ENCODE assay signal across 9 cellular contexts in the genomic region with DNA sequence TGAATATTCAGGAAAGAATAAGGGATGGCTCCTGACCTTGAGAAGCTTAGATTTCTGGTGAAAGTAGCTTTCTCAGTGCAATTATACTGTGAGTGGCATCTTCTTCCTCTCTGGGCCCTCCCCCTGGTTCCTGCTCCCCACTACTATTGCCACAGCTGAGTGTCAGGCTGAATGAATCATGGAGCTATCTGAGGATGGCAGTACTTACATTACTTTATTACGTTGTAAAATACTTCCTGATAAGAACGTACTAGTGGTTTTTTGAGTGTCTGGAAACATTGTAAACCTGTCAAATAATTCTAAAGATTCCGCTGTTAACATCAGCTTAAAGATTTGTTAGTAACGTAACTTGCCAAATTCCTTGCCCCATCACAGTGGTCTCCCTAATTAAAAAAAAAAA. TPM values are rescaled to one million over a fixed set of nuclear protein-coding genes. Genes with fewer than 3 reads are reported as not detected.
DNase-seq lines count a peak whose midpoint lies in the region; ATAC-seq, FAIRE-seq and TF ChIP-seq lines count a peak whose summit lies in the region.
"Had no signal": no experiment of that assay in that cellular context is flagged by ENCODE, and none has a peak within 500 bp of the region (broad histone marks: within the 10 kb centered on the region; RNA-seq: fewer than 3 reads in every experiment).

No MANE protein-coding gene starts in this region.

- TF ChIP-seq CTCF in endothelial cell of umbilical vein (IDR thresholded peaks at IDR 0.05; ENCODE audit: extremely low read depth in 1 of 2, insufficient read depth in 1 of 2, low read depth in 1 of 2, low read length in 2 of 2) = no peak
- no peak for TF ChIP-seq CTCF in GM20000 (IDR thresholded peaks at IDR 0.05; ENCODE audit: extremely low read depth, missing control alignments)

- no peaks in the 10 kb centered on the region for H3K36me3 ChIP-seq in endothelial cell of umbilical vein (ENCODE audit: control insufficient read depth in 2 of 2, extremely low read depth in 1 of 2, insufficient read depth in 2 of 2, low read length in 2 of 2)

- H3K9me1 ChIP-seq in endothelial cell of umbilical vein (replicated peaks; ENCODE audit: control insufficient read depth, extremely low read depth, insufficient read depth, low read length) = no peaks in the 10 kb centered on the region

- no peak for ATAC-seq in GM21360 (IDR thresholded peaks at IDR 0.05; ENCODE audit: unreplicated experiment)

- H3K9ac ChIP-seq in endothelial cell of umbilical vein (replicated peaks; ENCODE audit: extremely low read depth, insufficient read depth, low read length) = peak overlapping the region; percentile 29

- dilution Hi-C loops in endothelial cell of umbilical vein (cut with MboI; ENCODE audit: extremely low pct_ligation_motif_present, low sequenced_read_pairs) = no loop called here

- no peak overlapping the region for H3K4me3 ChIP-seq in endothelial cell of umbilical vein (replicated peaks in 1 of 3; ENCODE audit: insufficient read depth in 1 of 3, low read depth in 1 of 3, low read length in 3 of 3)
- H3K4me3 ChIP-seq: lung had no signal

- intact Hi-C loops in endothelial cell of umbilical vein (cut with micrococcal nuclease) = loop anchor here (1.0 kb wide), 3 partner anchors 12 to 84 kb away; partner anchors contain the start of gene PRMT9

- peaks cover 29% of the 10 kb centered on the region for H3K79me2 ChIP-seq in endothelial cell of umbilical vein (ENCODE audit: control insufficient read depth, insufficient read depth, low read length)

- no peaks in the 10 kb centered on the region for H3K27me3 ChIP-seq in endothelial cell of umbilical vein (ENCODE audit: control insufficient read depth in 2 of 2, insufficient read depth in 2 of 2, low read length in 2 of 2)

- H3K27ac ChIP-seq in endothelial cell of umbilical vein (ENCODE audit: insufficient read depth, low read depth, low read length) = peak overlapping the region; percentile 62

- peak; percentile 75 for FAIRE-seq in endothelial cell of umbilical vein (lab: Jason Lieb, UNC)

- no peak overlapping the region for H2AFZ ChIP-seq in endothelial cell of umbilical vein (ENCODE audit: low read depth, low read length)

- POLR2A ChIA-PET in endothelial cell of umbilical vein (lab: Charles Lee) = interaction anchor here (0.9 kb wide), 1 partner anchor 63 kb away, joined by 3 read pairs; no protein-coding TSS in a partner anchor

- BruUV-seq in endothelial cell of umbilical vein (replicated peaks; lab: Mats Ljungman, UMichigan) = no TSS peak

- H3K4me1 ChIP-seq in endothelial cell of umbilical vein (ENCODE audit: control insufficient read depth, extremely low read depth, insufficient read depth, low read length) = peaks cover 51% of the 10 kb centered on the region

- no peaks in the 10 kb centered on the region for H4K20me1 ChIP-seq in endothelial cell of umbilical vein (replicated peaks; ENCODE audit: control insufficient read depth, extremely low read depth, insufficient read depth, low read length)

- peak overlapping the region; percentile 52 for H3K4me2 ChIP-seq in endothelial cell of umbilical vein (ENCODE audit: insufficient read depth, low read length)

- no peak for TF ChIP-seq POLR2A in endothelial cell of umbilical vein (IDR thresholded peaks at IDR 0.05; ENCODE audit: low read depth, low read length)

- H3K9me3 ChIP-seq in endothelial cell of umbilical vein (replicated peaks; ENCODE audit: control insufficient read depth, insufficient read depth, low read length) = no peaks in the 10 kb centered on the region

- peak; percentile 23 for DNase-seq in H4 (ENCODE audit: low spot score)
- peak; percentile 83 to 96 for DNase-seq in NOMO-1 (lab: John Stamatoyannopoulos, UW; ENCODE audit: unreplicated experiment in 2 of 2)
- peak; percentile 95 for DNase-seq in endothelial cell of umbilical vein (ENCODE audit: low read depth, low spot score)
- DNase-seq in pulmonary artery endothelial cell (ENCODE audit: low read depth, low spot score) = peak; percentile 59
- DNase-seq in GM20000 (ENCODE audit: low spot score) = no peak
- DNase-seq in COLO829 (ENCODE audit: low spot score) = no peak
- DNase-seq: NCI-H187 treated with DMSO at 0.1 percent for 48 hours had no signal

- CTCF ChIA-PET in endothelial cell of umbilical vein (lab: Charles Lee) = interaction anchor here (0.7 to 2.7 kb wide), 11 partner anchors 8 to 249 kb away, joined by 3 to 34 read pairs (median 4); partner anchors contain the start of gene ARHGAP10

TF ChIP-seq in endothelial cell of umbilical vein, 7 proteins besides CTCF, POLR2A, EP300 and RAD21:
- TF ChIP-seq POLR2AphosphoS5 (IDR thresholded peaks at IDR 0.05; ENCODE audit: insufficient read depth, low read depth, low read length) = peak; percentile 58
- peak; percentile 62 for TF ChIP-seq JUN (IDR thresholded peaks at IDR 0.05; ENCODE audit: borderline replicate concordance, insufficient read depth, insufficient read length, low read depth)
- TF ChIP-seq, protein P1, sequence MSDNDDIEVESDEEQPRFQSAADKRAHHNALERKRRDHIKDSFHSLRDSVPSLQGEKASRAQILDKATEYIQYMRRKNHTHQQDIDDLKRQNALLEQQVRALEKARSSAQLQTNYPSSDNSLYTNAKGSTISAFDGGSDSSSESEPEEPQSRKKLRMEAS (IDR thresholded peaks at IDR 0.05; ENCODE audit: insufficient read depth, insufficient read length) = no peak
- TF ChIP-seq GATA2 (IDR thresholded peaks at IDR 0.05; ENCODE audit: insufficient read depth, insufficient read length, low read depth, low read length) = peak; percentile 61
- peak; percentile 71 for TF ChIP-seq FOS (IDR thresholded peaks at IDR 0.05; ENCODE audit: borderline replicate concordance, insufficient read depth, low read length)
TF ChIP-seq in endothelial cell of umbilical vein: peak in this region for 4.

RNA-seq across cellular contexts. Expression of gene ARHGAP10, which starts 36.2 kb away (rescaled TPM):
- 9.5 and 10.3 TPM in 2 replicates for total RNA-seq in H4 (2014; rRNA removed; shearing (Covaris generic))
- 36.7 and 39.1 TPM in 2 replicates for total RNA-seq in endothelial cell of umbilical vein
- 20.0 and 20.4 TPM in 2 replicates for polyA plus RNA-seq in endothelial cell of umbilical vein
- polyA plus RNA-seq in endothelial cell of umbilical vein (2011; cell fraction: cytosol; rRNA removed) = 18.9 and 19.1 TPM in 2 replicates
- 28.8 and 32.2 TPM in 2 replicates for polyA plus RNA-seq in endothelial cell of umbilical vein (2011; cell fraction: nucleus; rRNA removed)
- polyA plus RNA-seq in endothelial cell of umbilical vein (2012) = 15.7 and 17.2 TPM in 2 replicates
- 36.7 and 37.1 TPM in 2 replicates for polyA minus RNA-seq in endothelial cell of umbilical vein
- 4.8 TPM for polyA minus RNA-seq in endothelial cell of umbilical vein (2011; cell fraction: cytosol; rRNA and poly(A)+ RNA removed)
- 94.0 and 110 TPM in 2 replicates for polyA minus RNA-seq in endothelial cell of umbilical vein (2011; cell fraction: nucleus; rRNA and poly(A)+ RNA removed)
- 18.5 and 28.8 TPM in 2 replicates for total RNA-seq in pulmonary artery endothelial cell

Comparison
In these comparisons a context has a peak if more than half of its experiments do, and no peak if none do; other contexts are left out.
1. DNase-seq: peak in H4 (single experiment), NOMO-1 (2 of 2), endothelial cell of umbilical vein (single experiment) and pulmonary artery endothelial cell (single experiment); none in GM20000 (single experiment) and COLO829 (single experiment).